In the genomic region with DNA sequence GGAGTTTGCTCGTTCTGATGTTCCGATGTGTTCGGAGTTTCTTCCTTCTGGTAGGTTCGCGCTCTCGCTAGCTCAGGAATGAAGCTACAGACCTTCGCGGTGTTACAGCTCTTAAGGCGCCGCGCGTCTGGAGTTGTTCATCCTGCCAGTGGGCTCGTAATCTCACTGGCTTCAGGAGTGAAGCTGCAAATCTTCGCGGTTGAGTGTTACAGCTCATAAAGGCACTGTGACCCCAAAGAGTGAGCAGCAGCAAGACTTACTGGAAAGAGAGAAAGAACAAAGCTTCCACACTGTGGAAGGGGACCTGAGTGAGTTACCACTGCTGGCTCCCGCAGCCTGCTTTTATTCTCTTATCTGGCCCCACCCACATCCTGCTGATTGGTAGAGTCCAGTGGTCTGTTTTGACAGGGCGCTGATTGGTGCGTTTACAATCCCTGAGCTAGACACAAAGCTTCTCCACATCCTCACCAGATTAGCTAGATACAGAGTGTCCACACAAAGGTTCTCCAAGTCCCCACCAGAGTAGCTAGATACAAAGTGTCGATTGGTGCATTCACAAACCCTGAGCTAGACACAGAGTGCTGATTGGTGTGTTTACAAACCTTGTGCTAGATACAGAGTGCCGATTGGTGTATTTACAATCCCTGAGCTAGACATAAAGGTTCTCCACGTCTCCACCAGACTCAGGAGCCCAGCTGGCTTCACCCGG, we compare ENCODE assay signal across 6 cellular contexts. TPM values are rescaled to one million over a fixed set of nuclear protein-coding genes. Genes with fewer than 3 reads are reported as not detected.
"Had no signal": no experiment of that assay in that cellular context is flagged by ENCODE, and none has a peak within 500 bp of the region (broad histone marks: within the 10 kb centered on the region; RNA-seq: fewer than 3 reads in every experiment).

No MANE protein-coding gene starts in this region.

RNA-seq across cellular contexts. Expression of gene RPL3L, which starts 3.1 kb away (rescaled TPM):
- total RNA-seq: HT-29, IMR-90, M059J, SK-MEL-5 had no signal
- polyA plus RNA-seq: IMR-90 had no signal

RNA-seq across cellular contexts. Expression of gene RNF151, which starts 9.1 kb away (rescaled TPM):
- total RNA-seq: HT-29, IMR-90, M059J, OCI-LY7, PC-3, SK-MEL-5 had no signal
- polyA plus RNA-seq: IMR-90 had no signal
